Comparison of ENCODE assay signal across 18 cellular contexts in genomic region chrX:125681507-125681906, GRCh38.
A peak's percentile ranks its signal among the peaks of the same experiment; 100 is the strongest.
DNase-seq lines count a peak whose midpoint lies in the region; ATAC-seq and TF ChIP-seq lines count a peak whose summit lies in the region.
"Had no signal": no experiment of that assay in that cellular context is flagged by ENCODE, and none has a peak within 500 bp of the region (broad histone marks: within the 10 kb centered on the region; RNA-seq: fewer than 3 reads in every experiment).

No MANE protein-coding gene starts in this region.

- DNase-seq in Ammon's horn (ENCODE audit: low spot score) (peak; percentile 1), NB4 (ENCODE audit: low read depth) (peak; percentile 0), NCI-H146 treated with DMSO at 0.1 percent for 48 hours (lab: John Stamatoyannopoulos, UW; ENCODE audit: unreplicated experiment) (no peak)
- DNase-seq in stimulated activated naive CD8-positive, alpha-beta T cell treated with anti-CD3 and anti-CD28 coated beads, Interleukin-15, Interleukin-2, amounts not matched to agents 100 U/mL and 50 U/mL, for 24 hours, result no peak
- no peak for DNase-seq in stimulated activated CD4-positive, alpha-beta T cell treated with anti-CD3 and anti-CD28 coated beads, Interleukin-4, amount 100 ng/mL, for 4 hours
- DNase-seq: activated gamma-delta T cell; CD8-positive, alpha-beta T cell; foreskin melanocyte; left ventricle myocardium superior; NCI-H2029; NCI-H524 treated with DMSO at 0.1 percent for 48 hours; transverse colon; WERI-Rb-1 had no signal

- TF ChIP-seq CTCF in NB4 (IDR thresholded peaks at IDR 0.05; ENCODE audit: low read depth, low read length), result no peak

- no peak for TF ChIP-seq POLR2A in NB4 (IDR thresholded peaks at IDR 0.05; ENCODE audit: extremely low read depth, insufficient read length)

- no peak overlapping the region for H3K4me3 ChIP-seq in NB4 (ENCODE audit: low read depth, low read length)
- H3K4me3 ChIP-seq: skin epidermis, transverse colon had no signal

- ATAC-seq in GM19463 (IDR thresholded peaks at IDR 0.05; ENCODE audit: unreplicated experiment) (peak; percentile 47), HG03045 (IDR thresholded peaks at IDR 0.05; ENCODE audit: unreplicated experiment) (peak; percentile 62), HG02588 (IDR thresholded peaks at IDR 0.05; ENCODE audit: unreplicated experiment) (no peak)
- no peak for ATAC-seq in stimulated activated naive CD8-positive, alpha-beta T cell treated with anti-CD3 and anti-CD28 coated beads, Interleukin-15, Interleukin-2, amounts not matched to agents 100 U/mL and 50 U/mL, for 24 hours
- ATAC-seq: CD8-positive, alpha-beta T cell; left ventricle myocardium superior; stimulated activated effector memory CD8-positive, alpha-beta T cell treated with anti-CD3 and anti-CD28 coated beads, Interleukin-12 subunit alpha, Interleukin-12 subunit beta, amount 100 ng/mL, for 72 hours had no signal

Comparison
In these comparisons a context has a peak if more than half of its experiments do, and no peak if none do; other contexts are left out.
1. DNase-seq: peak in Ammon's horn (single experiment) and NB4 (single experiment); none in NCI-H146 treated with DMSO at 0.1 percent for 48 hours (single experiment), stimulated activated naive CD8-positive, alpha-beta T cell treated with anti-CD3 and anti-CD28 coated beads, Interleukin-15, Interleukin-2, amounts not matched to agents 100 U/mL and 50 U/mL, for 24 hours (single experiment) and stimulated activated CD4-positive, alpha-beta T cell treated with anti-CD3 and anti-CD28 coated beads, Interleukin-4, amount 100 ng/mL, for 4 hours (0 of 2).
2. ATAC-seq: peak in GM19463 (single experiment) and HG03045 (single experiment); none in stimulated activated naive CD8-positive, alpha-beta T cell treated with anti-CD3 and anti-CD28 coated beads, Interleukin-15, Interleukin-2, amounts not matched to agents 100 U/mL and 50 U/mL, for 24 hours (single experiment) and HG02588 (single experiment).